1 cellular context compared by ENCODE assay signal in genomic region chr9:136410500-136411287, GRCh38.
TF ChIP-seq lines count a peak whose summit lies in the region.

Gene ENTR1 (minus strand): TSS chr9:136410614. CDS start chr9:136410397, 217 bp downstream.
Gene PMPCA (plus strand): TSS chr9:136410658. CDS start chr9:136410669, 11 bp downstream.

TF ChIP-seq in K562, 482 proteins besides CTCF, POLR2A, EP300 and RAD21 (continued from another document and continues in another):
- TF ChIP-seq USF2 (CRISPR knock-in tag; IDR thresholded peaks at IDR 0.05) (no peak), ZNF511 (CRISPR knock-in tag; IDR thresholded peaks at IDR 0.05) (0 out of 2 replicates have a peak, but pooled peaks have one; percentile 10), CBX2 (IDR thresholded peaks at IDR 0.05; ENCODE audit: insufficient read depth, low read length, poor library complexity, severe bottlenecking) (no peak), MBD2 (IDR thresholded peaks at IDR 0.05; ENCODE audit: borderline replicate concordance, low read depth) (peak; percentile 53; the same call in 1 of the 2 replicates), GABPA (tag; conservative IDR thresholded peaks at IDR 0.05; ENCODE audit: low read depth) (peak; percentile 98), SMAD4 (CRISPR knock-in tag; conservative IDR thresholded peaks at IDR 0.05) (peak; percentile 42; the same call in 1 of the 2 replicates), ZSCAN32 (CRISPR knock-in tag; IDR thresholded peaks at IDR 0.05) (no peak), THAP12 (CRISPR knock-in tag; IDR thresholded peaks at IDR 0.05) (peak; percentile 46; the same call in 1 of the 2 replicates), BRF2 (IDR thresholded peaks at IDR 0.05; ENCODE audit: borderline replicate concordance, insufficient read depth, insufficient read length) (no peak), ATF1 (CRISPR knock-in tag; IDR thresholded peaks at IDR 0.05) (peak; percentile 60; the same call in 1 of the 2 replicates), ATF1 (tag; IDR thresholded peaks at IDR 0.05) (peak; percentile 93), NFIX (CRISPR knock-in tag; IDR thresholded peaks at IDR 0.05; ENCODE audit: low read depth) (no peak), ZBTB12 (CRISPR knock-in tag; IDR thresholded peaks at IDR 0.05) (peak; percentile 84), SUPT5H (IDR thresholded peaks at IDR 0.05) (peak; percentile 96), CHD2 (IDR thresholded peaks at IDR 0.05; ENCODE audit: low read depth, low read length) (peak; percentile 59), OTX1 (CRISPR knock-in tag; IDR thresholded peaks at IDR 0.05) (peak; percentile 54; the same call in 1 of the 2 replicates), SIN3B (IDR thresholded peaks at IDR 0.05; ENCODE audit: low read depth) (peak; percentile 99), NR4A1 (CRISPR knock-in tag; IDR thresholded peaks at IDR 0.05) (no peak), NR4A1 (tag; IDR thresholded peaks at IDR 0.05) (no peak), SOX6 (IDR thresholded peaks at IDR 0.05) (no peak), POLR2B (IDR thresholded peaks at IDR 0.05; ENCODE audit: low read depth, partially characterized antibody) (peak; percentile 93), ZNF639 (CRISPR knock-in tag; conservative IDR thresholded peaks at IDR 0.05 in 1 of 2, IDR thresholded peaks at IDR 0.05 in 1 of 2) (peak in 1 of 2 experiments; percentile 99; a peak in 2 of 4 replicates), NRF1 (conservative IDR thresholded peaks at IDR 0.05 in 1 of 2, IDR thresholded peaks at IDR 0.05 in 1 of 2) (peak; percentile 25 to 44; a peak in 3 of 4 replicates), SP1 (CRISPR knock-in tag; IDR thresholded peaks at IDR 0.05) (peak; percentile 81), PKNOX1 (IDR thresholded peaks at IDR 0.05) (no peak), MNT (conservative IDR thresholded peaks at IDR 0.05) (peak; percentile 32 to 75), SETDB1 (IDR thresholded peaks at IDR 0.05; ENCODE audit: low read length) (no peak), ZBTB17 (CRISPR knock-in tag; IDR thresholded peaks at IDR 0.05) (peak; percentile 57; the same call in 1 of the 2 replicates), NFRKB (IDR thresholded peaks at IDR 0.05; ENCODE audit: low read depth) (peak; percentile 63; the same call in 1 of the 2 replicates), NR2C2 (CRISPR knock-in tag; IDR thresholded peaks at IDR 0.05) (no peak), NR2C2 (tag; IDR thresholded peaks at IDR 0.05) (no peak), CHD1 (IDR thresholded peaks at IDR 0.05; ENCODE audit: low read length) (peak; percentile 64), CCNT2 (IDR thresholded peaks at IDR 0.05; ENCODE audit: borderline replicate concordance, extremely low read depth, insufficient read length, low read depth, low read length) (peak; percentile 36), CTBP1 (IDR thresholded peaks at IDR 0.05; ENCODE audit: borderline replicate concordance) (peak; percentile 47; the same call in 1 of the 2 replicates), ZBTB33 (CRISPR knock-in tag; IDR thresholded peaks at IDR 0.05) (0 out of 2 replicates have a peak, but pooled peaks have one; percentile 35), HCFC1 (IDR thresholded peaks at IDR 0.05; ENCODE audit: low read depth, low read length) (peak; percentile 74), XRCC5 (IDR thresholded peaks at IDR 0.05; ENCODE audit: low read depth, low read length) (no peak), TAF9B (IDR thresholded peaks at IDR 0.05; ENCODE audit: partially characterized antibody) (peak; percentile 96), HDAC2 (IDR thresholded peaks at IDR 0.05) (peak; percentile 55; the same call in 1 of the 2 replicates), ZNF76 (CRISPR knock-in tag; IDR thresholded peaks at IDR 0.05; ENCODE audit: borderline replicate concordance) (0 out of 2 replicates have a peak, but pooled peaks have one; percentile 19), CXXC5 (CRISPR knock-in tag; IDR thresholded peaks at IDR 0.05) (peak; percentile 80), ATF7 (IDR thresholded peaks at IDR 0.05) (peak; percentile 59; the same call in 1 of the 2 replicates), MEF2A (IDR thresholded peaks at IDR 0.05; ENCODE audit: control insufficient read depth, low read depth, low read length) (no peak), NFIC (IDR thresholded peaks at IDR 0.05) (peak; percentile 40), GMEB1 (CRISPR knock-in tag; IDR thresholded peaks at IDR 0.05) (peak; percentile 60; the same call in 1 of the 2 replicates)
